ENCODE assay signal across 9 cellular contexts in genomic region chr13:82176761-82177160, GRCh38.
"Had no signal": no experiment of that assay in that cellular context is flagged by ENCODE, and none has a peak within 500 bp of the region (broad histone marks: within the 10 kb centered on the region; RNA-seq: fewer than 3 reads in every experiment).

No MANE protein-coding gene starts in this region.

- H3K9me3 Mint-ChIP-seq: GM23338, H9 had no signal

- H3K36me3 ChIP-seq: HAP-1 had no signal

- H3K9ac ChIP-seq: GM23248 had no signal

- H3K4me1 ChIP-seq: HAP-1 had no signal

- H3K4me2 ChIP-seq: GM23338 had no signal

- H3K4me1 Mint-ChIP-seq: GM23338, H9 had no signal

- H3K27ac Mint-ChIP-seq: GM23338, H9, HFFc6 had no signal

- H3K27ac ChIP-seq: GM23248 had no signal

- DNase-seq: GM23248, GOT3, H7, H9, HCEC 1CT, HFFc6 had no signal

- H3K4me3 Mint-ChIP-seq: GM23338, H9, HFFc6 had no signal

- H3K9me3 ChIP-seq: HAP-1 had no signal

- H3K4me3 ChIP-seq: GM23248, GM23338, HAP-1 had no signal

- ATAC-seq: GM23338, HCT116 had no signal
